26 cellular contexts compared by ENCODE assay signal in genomic region chr17:20045476-20045875, GRCh38. TPM values are rescaled to one million over a fixed set of nuclear protein-coding genes. Genes with fewer than 3 reads are reported as not detected.
DNase-seq lines count a peak whose midpoint lies in the region; ATAC-seq, FAIRE-seq and TF ChIP-seq lines count a peak whose summit lies in the region.
"Had no signal": no experiment of that assay in that cellular context is flagged by ENCODE, and none has a peak within 500 bp of the region (broad histone marks: within the 10 kb centered on the region; RNA-seq: fewer than 3 reads in every experiment).

No MANE protein-coding gene starts in this region.

- H3K79me2 ChIP-seq in MM.1S (ENCODE audit: low read length) = 0 out of 2 replicates have a peak, but pooled peaks cover 3% of the 10 kb centered on the region

- FAIRE-seq in GM12892 (lab: Jason Lieb, UNC) (peak; percentile 54), HTR-8/SVneo (lab: Jason Lieb, UNC) (peak; percentile 31)
- FAIRE-seq: A204.1, GM12878, GM18507, GM19239, H54 had no signal

- no peaks in the 10 kb centered on the region for H4K20me1 ChIP-seq in MM.1S (ENCODE audit: insufficient read depth, low read length)
- H4K20me1 ChIP-seq: BLaER1 had no signal

- H3F3A ChIP-seq in MM.1S (ENCODE audit: insufficient read depth, low read length) = no peaks in the 10 kb centered on the region

- H3K27me3 ChIP-seq in MM.1S (replicated peaks; ENCODE audit: insufficient read depth, low read length) = no peaks in the 10 kb centered on the region
- H3K27me3 ChIP-seq: BLaER1 had no signal

- DNase-seq in GM12892 (ENCODE audit: insufficient read length) (no peak), HTR-8/SVneo (ENCODE audit: insufficient read length, low spot score) (no peak), MM.1S (peak; percentile 50), NCI-H69 (lab: John Stamatoyannopoulos, UW) (peak; percentile 26), mesothelial cell of epicardium (ENCODE audit: low spot score in 2 of 2, unreplicated experiment in 2 of 2) (no peak), GOT3 (lab: John Stamatoyannopoulos, UW) (no peak), DMS 273 (lab: John Stamatoyannopoulos, UW; ENCODE audit: unreplicated experiment) (no peak)
- DNase-seq: Caco-2; CD4-positive, CD25-positive, alpha-beta regulatory T cell; CD8-positive, alpha-beta T cell; DMS 273 treated with DMSO at 0.1 percent for 48 hours; DMS79; EL; GDM1; HCEC 1CT had no signal

- H3K4me1 Mint-ChIP-seq in mesothelial cell of epicardium = no peaks in the 10 kb centered on the region
- H3K4me1 Mint-ChIP-seq: B cell had no signal

- no peak overlapping the region for H2AFZ ChIP-seq in MM.1S (ENCODE audit: low read length)
- H2AFZ ChIP-seq: GM23338 had no signal

- no peak overlapping the region for H3K4me2 ChIP-seq in MM.1S (ENCODE audit: low read depth, low read length)
- H3K4me2 ChIP-seq: BLaER1, GM23338 had no signal

- no peak overlapping the region for H3K27ac Mint-ChIP-seq in mesothelial cell of epicardium
- H3K27ac Mint-ChIP-seq: B cell; CD4-positive, CD25-positive, alpha-beta regulatory T cell; CD8-positive, alpha-beta T cell; GM23338 had no signal

- peaks cover 24% of the 10 kb centered on the region for H3K27me3 Mint-ChIP-seq in mesothelial cell of epicardium (ENCODE audit: low read depth)

- no peaks in the 10 kb centered on the region for H3K36me3 Mint-ChIP-seq in mesothelial cell of epicardium
- H3K36me3 Mint-ChIP-seq: CD4-positive, CD25-positive, alpha-beta regulatory T cell; CD8-positive, alpha-beta T cell had no signal

- H3K9me3 Mint-ChIP-seq in mesothelial cell of epicardium = peaks cover 6% of the 10 kb centered on the region
- H3K9me3 Mint-ChIP-seq: CD4-positive, CD25-positive, alpha-beta regulatory T cell; CD8-positive, alpha-beta T cell; GM23338 had no signal

- TF ChIP-seq CTCF in MM.1S (IDR thresholded peaks at IDR 0.05; ENCODE audit: low read length) (no peak), mesothelial cell of epicardium (IDR thresholded peaks at IDR 0.05; ENCODE audit: unreplicated experiment) (no peak)

- H3K27ac ChIP-seq in MM.1S (ENCODE audit: low read length) = no peak overlapping the region
- H3K27ac ChIP-seq: 22Rv1, BLaER1, C4-2B had no signal

- H3K9me3 ChIP-seq in MM.1S (replicated peaks; ENCODE audit: insufficient read depth, low read length) = no peaks in the 10 kb centered on the region
- H3K9me3 ChIP-seq: BLaER1, Caco-2 had no signal

- no peak overlapping the region for H3K9ac ChIP-seq in MM.1S (ENCODE audit: low read length)
- H3K9ac ChIP-seq: BLaER1 had no signal

- H3K9me2 ChIP-seq in MM.1S (replicated peaks; ENCODE audit: insufficient read depth, low read length) = no peaks in the 10 kb centered on the region

- H3K4me3 ChIP-seq in MM.1S (ENCODE audit: low read length) = no peak overlapping the region
- H3K4me3 ChIP-seq: BLaER1, GM12878, GM23338 had no signal

- no peak for ATAC-seq in GM18867 (IDR thresholded peaks at IDR 0.05; ENCODE audit: unreplicated experiment)
- ATAC-seq: CD8-positive, alpha-beta T cell; GM12878; GM23338 had no signal

- H3K4me1 ChIP-seq in MM.1S (ENCODE audit: low read length) = peaks cover 14% of the 10 kb centered on the region
- H3K4me1 ChIP-seq: Caco-2 had no signal

- H3K36me3 ChIP-seq in MM.1S (replicated peaks; ENCODE audit: insufficient read depth, low read length) = no peaks in the 10 kb centered on the region
- H3K36me3 ChIP-seq: BLaER1 had no signal

- no peak overlapping the region for H3K4me3 Mint-ChIP-seq in mesothelial cell of epicardium
- H3K4me3 Mint-ChIP-seq: B cell; CD4-positive, CD25-positive, alpha-beta regulatory T cell; CD8-positive, alpha-beta T cell; GM23338 had no signal

- TF ChIP-seq POLR2A in GM12892 (IDR thresholded peaks at IDR 0.05; ENCODE audit: low read depth, low read length) = no peak

RNA-seq across cellular contexts. Expression of gene SPECC1, which starts 36.3 kb away (rescaled TPM):
- 19.4 TPM for polyA plus RNA-seq in GM12892 (2012; ENCODE audit: missing spikeins)
- 35.6 to 37.7 TPM (median 36.8 TPM) in 3 replicates for total RNA-seq in mesothelial cell of epicardium

Comparison
In these comparisons a context has a peak if more than half of its experiments do, and no peak if none do; other contexts are left out.
1. DNase-seq: peak in MM.1S (single experiment) and NCI-H69 (single experiment); none in GM12892 (single experiment), HTR-8/SVneo (single experiment), mesothelial cell of epicardium (0 of 2), GOT3 (single experiment) and DMS 273 (single experiment).